ENCODE assay signal across 34 cellular contexts in the genomic region with DNA sequence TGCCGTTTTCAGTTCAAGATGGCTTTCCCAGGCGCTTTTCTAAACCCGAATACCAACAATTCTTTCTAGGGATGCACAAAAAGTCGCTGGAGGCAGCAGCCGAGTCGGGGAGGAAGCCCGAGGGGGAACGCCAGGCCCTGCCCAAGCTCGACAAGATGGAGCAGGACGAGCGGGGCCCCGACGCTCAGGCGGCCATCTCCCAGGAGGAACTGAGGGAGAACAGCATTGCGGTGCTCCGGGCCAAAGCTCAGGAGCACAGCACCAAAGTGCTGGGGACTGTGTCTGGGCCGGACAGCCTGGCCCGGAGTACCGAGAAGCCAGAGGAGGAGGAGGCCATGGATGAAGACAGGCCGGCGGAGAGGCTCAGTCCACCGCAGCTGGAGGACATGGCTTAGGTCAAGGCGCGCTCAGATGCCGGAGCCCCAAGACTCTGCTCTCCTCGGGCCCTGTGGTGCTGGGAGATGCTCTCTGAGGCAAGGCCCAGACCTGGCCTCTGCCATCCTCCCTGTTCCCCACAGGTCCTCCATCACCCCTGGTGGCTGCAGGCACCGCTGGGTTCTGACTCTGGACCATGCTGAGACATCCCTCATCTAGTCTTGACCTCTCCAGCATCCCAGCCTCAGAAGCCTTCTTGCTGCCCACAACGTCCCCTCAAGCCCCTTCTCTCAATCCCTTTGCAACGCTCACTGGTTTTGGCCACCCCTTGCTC. TPM values are rescaled to one million over a fixed set of nuclear protein-coding genes. Genes with fewer than 3 reads are reported as not detected.
"Had no signal": no experiment of that assay in that cellular context is flagged by ENCODE, and none has a peak within 500 bp of the region (broad histone marks: within the 10 kb centered on the region; RNA-seq: fewer than 3 reads in every experiment).

No MANE protein-coding gene starts in this region.

- H3K27ac Mint-ChIP-seq: activated CD4-positive, alpha-beta memory T cell treated with anti-CD3 and anti-CD28 coated beads, Interleukin-2, amount 10 ng/mL, durations not matched to agents 7 days and 5 days; activated CD4-positive, alpha-beta T cell treated with anti-CD3 and anti-CD28 coated beads for 36 hours; activated CD4-positive, alpha-beta T cell treated with anti-CD3 and anti-CD28 coated beads, Interleukin-2, amount 10 ng/mL, durations not matched to agents 24 days and 14 days; activated naive CD4-positive, alpha-beta T cell treated with anti-CD3 and anti-CD28 coated beads, Interleukin-2, amount 10 ng/mL, durations not matched to agents 7 days and 5 days; activated naive CD4-positive, alpha-beta T cell treated with anti-CD3 and anti-CD28 coated beads, Interleukin-2, amount 50 U/mL, for 72 hours; activated naive CD8-positive, alpha-beta T cell treated with anti-CD3 and anti-CD28 coated beads, Interleukin-2, amount 10 ng/mL, durations not matched to agents 7 days and 5 days; activated T-cell treated with anti-CD3 and anti-CD28 coated beads, Interleukin-2, amount 50 U/mL, for 24 hours; activated T-cell treated with anti-CD3 and anti-CD28 coated beads, Interleukin-2, amount 50 U/mL, for 72 hours; dendritic cell treated with granulocyte-macrophage colony-stimulating factor and Interleukin-4, amounts not matched to agents 40 ng/mL and 50 ng/mL, for 4 days; endodermal cell; T-helper 17 cell; T-helper 2 cell treated with Interferon-gamma antibody and Interleukin-4, amounts not matched to agents 5 μg/mL and 100 μg/mL, for 36 hours had no signal

- H3K36me3 ChIP-seq: ascending aorta, gastrocnemius medialis had no signal

- H3K9me3 ChIP-seq: ascending aorta, gastrocnemius medialis had no signal

- H3K27me3 ChIP-seq: dorsolateral prefrontal cortex had no signal

- ATAC-seq: activated CD4-positive, alpha-beta T cell treated with anti-CD3 and anti-CD28 coated beads for 36 hours; activated naive CD4-positive, alpha-beta T cell treated with anti-CD3 and anti-CD28 coated beads, Interleukin-2, amount 50 U/mL, for 72 hours; activated T-cell treated with anti-CD3 and anti-CD28 coated beads, Interleukin-2, amount 50 U/mL, for 72 hours; gastrocnemius medialis; T-helper 17 cell had no signal

- FAIRE-seq: bronchial epithelial cell had no signal

- H3K4me3 Mint-ChIP-seq: activated CD4-positive, alpha-beta memory T cell treated with anti-CD3 and anti-CD28 coated beads, Interleukin-2, amount 10 ng/mL, durations not matched to agents 7 days and 5 days; activated CD4-positive, alpha-beta T cell treated with anti-CD3 and anti-CD28 coated beads for 36 hours; activated CD4-positive, alpha-beta T cell treated with anti-CD3 and anti-CD28 coated beads, Interleukin-2, amount 10 ng/mL, durations not matched to agents 24 days and 14 days; activated naive CD4-positive, alpha-beta T cell treated with anti-CD3 and anti-CD28 coated beads, Interleukin-2, amount 10 ng/mL, durations not matched to agents 7 days and 5 days; activated naive CD8-positive, alpha-beta T cell treated with anti-CD3 and anti-CD28 coated beads, Interleukin-2, amount 10 ng/mL, durations not matched to agents 7 days and 5 days; activated T-cell treated with anti-CD3 and anti-CD28 coated beads, Interleukin-2, amount 50 U/mL, for 24 hours; activated T-cell treated with anti-CD3 and anti-CD28 coated beads, Interleukin-2, amount 50 U/mL, for 72 hours; central memory CD8-positive, alpha-beta T cell; dendritic cell treated with granulocyte-macrophage colony-stimulating factor and Interleukin-4, amounts not matched to agents 40 ng/mL and 50 ng/mL, for 4 days; endodermal cell; T-helper 17 cell; T-helper 2 cell treated with Interferon-gamma antibody and Interleukin-4, amounts not matched to agents 5 μg/mL and 100 μg/mL, for 36 hours had no signal

- H3K4me3 ChIP-seq: ascending aorta, coronary artery, dorsolateral prefrontal cortex, gastrocnemius medialis had no signal

- DNase-seq: activated CD4-positive, alpha-beta memory T cell treated with anti-CD3 and anti-CD28 coated beads, Interleukin-2, amount 10 ng/mL, durations not matched to agents 7 days and 5 days; activated CD4-positive, alpha-beta T cell treated with anti-CD3 and anti-CD28 coated beads for 36 hours; activated CD4-positive, alpha-beta T cell treated with anti-CD3 and anti-CD28 coated beads, Interleukin-2, amount 10 ng/mL, durations not matched to agents 24 days and 14 days; activated CD4-positive, CD25-positive, alpha-beta regulatory T cell; activated CD4-positive, CD25-positive, alpha-beta regulatory T cell treated with anti-CD3 and anti-CD28 coated beads, Interleukin-2, amount 50 U/mL, for 72 hours; activated CD8-positive, alpha-beta memory T cell treated with anti-CD3 and anti-CD28 coated beads, Interleukin-2, amount 50 U/mL, for 48 hours; activated gamma-delta T cell; activated naive CD4-positive, alpha-beta T cell; activated naive CD4-positive, alpha-beta T cell treated with anti-CD3 and anti-CD28 coated beads, Interleukin-2, amount 10 ng/mL, durations not matched to agents 7 days and 5 days; activated naive CD8-positive, alpha-beta T cell treated with anti-CD3 and anti-CD28 coated beads, Interleukin-2, amount 10 ng/mL, durations not matched to agents 7 days and 5 days; activated T-cell treated with anti-CD3 and anti-CD28 coated beads for 4 hours; activated T-cell treated with anti-CD3 and anti-CD28 coated beads, Interleukin-2, amount 50 U/mL, for 24 hours; activated T-cell treated with anti-CD3 and anti-CD28 coated beads, Interleukin-2, amount 50 U/mL, for 72 hours; dorsolateral prefrontal cortex; effector memory CD4-positive, alpha-beta T cell; endodermal cell; gastrocnemius medialis; glutamatergic neuron; T-helper 1 cell; T-helper 17 cell; T1000 had no signal

- H3K27ac ChIP-seq: ascending aorta, coronary artery, dorsolateral prefrontal cortex, foreskin keratinocyte, gastrocnemius medialis had no signal

- H3K4me1 Mint-ChIP-seq: endodermal cell had no signal

- H3K9me3 Mint-ChIP-seq: activated CD4-positive, alpha-beta memory T cell treated with anti-CD3 and anti-CD28 coated beads, Interleukin-2, amount 10 ng/mL, durations not matched to agents 7 days and 5 days; activated CD4-positive, alpha-beta T cell treated with anti-CD3 and anti-CD28 coated beads, Interleukin-2, amount 10 ng/mL, durations not matched to agents 24 days and 14 days; activated naive CD4-positive, alpha-beta T cell treated with anti-CD3 and anti-CD28 coated beads, Interleukin-2, amount 10 ng/mL, durations not matched to agents 7 days and 5 days; activated naive CD4-positive, alpha-beta T cell treated with anti-CD3 and anti-CD28 coated beads, Interleukin-2, amount 50 U/mL, for 72 hours; activated naive CD8-positive, alpha-beta T cell treated with anti-CD3 and anti-CD28 coated beads, Interleukin-2, amount 10 ng/mL, durations not matched to agents 7 days and 5 days; activated T-cell treated with anti-CD3 and anti-CD28 coated beads, Interleukin-2, amount 50 U/mL, for 24 hours; activated T-cell treated with anti-CD3 and anti-CD28 coated beads, Interleukin-2, amount 50 U/mL, for 72 hours; central memory CD8-positive, alpha-beta T cell; dendritic cell treated with granulocyte-macrophage colony-stimulating factor and Interleukin-4, amounts not matched to agents 40 ng/mL and 50 ng/mL, for 4 days; endodermal cell; T-helper 2 cell treated with Interferon-gamma antibody and Interleukin-4, amounts not matched to agents 5 μg/mL and 100 μg/mL, for 36 hours had no signal

- H3K36me3 Mint-ChIP-seq: activated naive CD4-positive, alpha-beta T cell treated with anti-CD3 and anti-CD28 coated beads, Interleukin-2, amount 10 ng/mL, durations not matched to agents 7 days and 5 days; activated naive CD4-positive, alpha-beta T cell treated with anti-CD3 and anti-CD28 coated beads, Interleukin-2, amount 50 U/mL, for 72 hours; activated naive CD8-positive, alpha-beta T cell treated with anti-CD3 and anti-CD28 coated beads, Interleukin-2, amount 10 ng/mL, durations not matched to agents 7 days and 5 days; brain had no signal

RNA-seq across cellular contexts. Expression of gene VSX2, which starts 21.4 kb away (rescaled TPM):
- total RNA-seq: activated CD4-positive, alpha-beta memory T cell treated with anti-CD3 and anti-CD28 coated beads, Interleukin-2, amount 10 ng/mL, durations not matched to agents 7 days and 5 days; activated CD4-positive, alpha-beta T cell treated with anti-CD3 and anti-CD28 coated beads for 36 hours; activated CD4-positive, alpha-beta T cell treated with anti-CD3 and anti-CD28 coated beads, Interleukin-2, amount 10 ng/mL, durations not matched to agents 24 days and 14 days; activated naive CD4-positive, alpha-beta T cell treated with anti-CD3 and anti-CD28 coated beads, Interleukin-2, amount 50 U/mL, for 72 hours; activated naive CD8-positive, alpha-beta T cell treated with anti-CD3 and anti-CD28 coated beads, Interleukin-2, amount 10 ng/mL, durations not matched to agents 7 days and 5 days; activated T-cell treated with anti-CD3 and anti-CD28 coated beads, Interleukin-2, amount 50 U/mL, for 72 hours; ascending aorta; bronchial epithelial cell; cardiac septum; cerebellum; endodermal cell; epithelial cell of proximal tubule; esophagus mucosa; foreskin keratinocyte; gastrocnemius medialis; T-helper 17 cell had no signal
- polyA plus RNA-seq: foreskin keratinocyte had no signal
